In the genomic region with DNA sequence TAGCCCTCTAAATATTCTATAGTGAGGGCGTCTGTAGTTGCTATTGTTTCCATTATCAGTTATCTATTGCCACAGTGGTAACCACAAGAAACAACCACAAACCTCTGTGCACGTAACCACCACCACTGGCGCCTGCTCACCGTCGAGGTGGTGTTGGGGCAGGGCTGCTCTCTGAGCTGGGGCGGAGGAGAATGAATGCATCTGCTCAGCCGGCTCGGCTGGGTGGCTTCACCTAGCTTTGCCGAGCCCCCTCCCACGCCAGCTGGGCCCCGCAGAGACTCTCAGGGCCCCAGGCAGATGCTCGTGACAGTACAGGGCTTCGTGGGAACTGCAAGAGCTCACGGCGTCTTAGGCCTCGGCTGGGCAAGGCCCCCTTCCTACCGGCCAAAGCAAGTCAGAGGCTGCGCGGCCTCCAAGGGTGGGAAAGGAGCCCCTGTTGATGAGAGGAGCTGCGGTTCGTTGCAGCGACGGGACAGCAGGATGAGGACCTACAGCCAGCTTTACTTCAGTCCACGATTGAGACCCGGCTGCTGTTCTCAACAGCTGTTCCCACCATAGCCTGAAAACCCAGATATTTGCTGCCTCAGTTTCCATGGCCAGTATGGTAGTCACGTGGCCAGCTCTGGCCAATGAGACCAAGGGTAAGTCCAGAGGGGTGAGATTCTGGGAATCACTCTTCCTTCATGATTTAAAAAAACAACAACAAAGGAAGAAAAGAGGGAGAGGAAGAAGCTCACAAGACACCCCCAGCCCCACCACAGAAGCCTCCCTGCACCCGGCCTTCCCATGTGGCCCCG, we compare ENCODE assay signal across 8 cellular contexts.
A peak's percentile ranks its signal among the peaks of the same experiment; 100 is the strongest.
DNase-seq lines count a peak whose midpoint lies in the region; ATAC-seq lines count a peak whose summit lies in the region.

No MANE protein-coding gene starts in this region.

- H3K27me3 Mint-ChIP-seq in activated naive CD8-positive, alpha-beta T cell: peaks cover 38% of the 10 kb centered on the region

- H3K36me3 Mint-ChIP-seq in activated naive CD8-positive, alpha-beta T cell: no peaks in the 10 kb centered on the region

- ATAC-seq in GM18858 (IDR thresholded peaks at IDR 0.05; ENCODE audit: unreplicated experiment) (peak; percentile 95), HG02943 (IDR thresholded peaks at IDR 0.05; ENCODE audit: low read depth, unreplicated experiment) (peak; percentile 91), Right ventricle myocardium inferior (no peak)

- H3K4me1 Mint-ChIP-seq in activated naive CD8-positive, alpha-beta T cell (ENCODE audit: low read depth): peaks cover 27% of the 10 kb centered on the region

- peak overlapping the region; percentile 22 for H3K27ac Mint-ChIP-seq in activated naive CD8-positive, alpha-beta T cell

- peak overlapping the region; percentile 63 for H3K4me3 Mint-ChIP-seq in activated naive CD8-positive, alpha-beta T cell

- peak; percentile 34 for DNase-seq in T follicular helper cell (ENCODE audit: low read depth)
- peak; percentile 26 for DNase-seq in stimulated activated CD8-positive, alpha-beta memory T cell treated with anti-CD3 and anti-CD28 coated beads, Interleukin-7, amount 100 ng/mL, for 24 hours (ENCODE audit: low read depth)
- no peak for DNase-seq in NCI-H1694 (lab: John Stamatoyannopoulos, UW)
- no peak for DNase-seq in SKM-1 (lab: John Stamatoyannopoulos, UW; ENCODE audit: unreplicated experiment)
- no peak for DNase-seq in Right ventricle myocardium inferior (ENCODE audit: missing footprints)

- no peaks in the 10 kb centered on the region for H3K9me3 Mint-ChIP-seq in activated naive CD8-positive, alpha-beta T cell (ENCODE audit: low read depth)

- intact Hi-C loops in Right ventricle myocardium inferior (cut with DNase I): no loop called here

Comparison
In these comparisons a context has a peak if more than half of its experiments do, and no peak if none do; other contexts are left out.
1. DNase-seq: peak in T follicular helper cell (single experiment) and stimulated activated CD8-positive, alpha-beta memory T cell treated with anti-CD3 and anti-CD28 coated beads, Interleukin-7, amount 100 ng/mL, for 24 hours (single experiment); none in NCI-H1694 (single experiment), SKM-1 (single experiment) and Right ventricle myocardium inferior (single experiment).